42 cellular contexts compared by ENCODE assay signal in genomic region chrX:153433161-153433680, GRCh38. TPM values are rescaled to one million over a fixed set of nuclear protein-coding genes. Genes with fewer than 3 reads are reported as not detected.
"Had no signal": no experiment of that assay in that cellular context is flagged by ENCODE, and none has a peak within 500 bp of the region (broad histone marks: within the 10 kb centered on the region; RNA-seq: fewer than 3 reads in every experiment).

No MANE protein-coding gene starts in this region.

- H3K36me3 Mint-ChIP-seq: activated naive CD4-positive, alpha-beta T cell treated with anti-CD3 and anti-CD28 coated beads, Interleukin-2, amount 10 ng/mL, durations not matched to agents 7 days and 5 days; activated naive CD4-positive, alpha-beta T cell treated with anti-CD3 and anti-CD28 coated beads, Interleukin-2, amount 50 U/mL, for 72 hours; activated naive CD8-positive, alpha-beta T cell treated with anti-CD3 and anti-CD28 coated beads, Interleukin-2, amount 10 ng/mL, durations not matched to agents 7 days and 5 days; brain had no signal

- H3K27me3 Mint-ChIP-seq: activated naive CD4-positive, alpha-beta T cell treated with anti-CD3 and anti-CD28 coated beads, Interleukin-2, amount 50 U/mL, for 24 hours; activated naive CD8-positive, alpha-beta T cell; activated naive CD8-positive, alpha-beta T cell treated with anti-CD3 and anti-CD28 coated beads, Interleukin-2, amount 50 U/mL, for 24 hours; activated T-helper 17 cell treated with anti-CD3 and anti-CD28 coated beads, Interleukin-2, amount 50 U/mL, for 72 hours; brain had no signal

- H3K4me3 Mint-ChIP-seq: activated naive CD4-positive, alpha-beta T cell treated with anti-CD3 and anti-CD28 coated beads for 36 hours; activated naive CD4-positive, alpha-beta T cell treated with anti-CD3 and anti-CD28 coated beads, Interleukin-2, amount 10 ng/mL, durations not matched to agents 7 days and 5 days; activated naive CD4-positive, alpha-beta T cell treated with anti-CD3 and anti-CD28 coated beads, Interleukin-2, amount 50 U/mL, for 24 hours; activated naive CD8-positive, alpha-beta T cell; activated naive CD8-positive, alpha-beta T cell treated with anti-CD3 and anti-CD28 coated beads, Interleukin-2, amount 10 ng/mL, durations not matched to agents 7 days and 5 days; activated naive CD8-positive, alpha-beta T cell treated with anti-CD3 and anti-CD28 coated beads, Interleukin-2, amount 50 U/mL, for 24 hours; activated T-cell treated with anti-CD3 and anti-CD28 coated beads, Interleukin-2, amount 50 U/mL, for 24 hours; activated T-cell treated with anti-CD3 and anti-CD28 coated beads, Interleukin-2, amount 50 U/mL, for 4 hours; activated T-cell treated with anti-CD3 and anti-CD28 coated beads, Interleukin-2, amount 50 U/mL, for 72 hours; activated T-helper 1 cell treated with anti-CD3 and anti-CD28 coated beads, Interleukin-12 subunit alpha, Interleukin-12 subunit beta, Interleukin-2, Interleukin-4 antibody, amounts not matched to agents 30 ng/mL and 10 ng/mL and 1 ng/mL, durations not matched to agents 14 hours and 24 hours and 36 hours; activated T-helper 17 cell treated with anti-CD3 and anti-CD28 coated beads, Interleukin-2, amount 50 U/mL, for 72 hours; brain; central memory CD8-positive, alpha-beta T cell had no signal

- H3K4me1 Mint-ChIP-seq: activated naive CD4-positive, alpha-beta T cell treated with anti-CD3 and anti-CD28 coated beads, Interleukin-2, amount 10 ng/mL, durations not matched to agents 7 days and 5 days; activated naive CD4-positive, alpha-beta T cell treated with anti-CD3 and anti-CD28 coated beads, Interleukin-2, amount 50 U/mL, for 24 hours; activated naive CD8-positive, alpha-beta T cell treated with anti-CD3 and anti-CD28 coated beads, Interleukin-2, amount 10 ng/mL, durations not matched to agents 7 days and 5 days; activated naive CD8-positive, alpha-beta T cell treated with anti-CD3 and anti-CD28 coated beads, Interleukin-2, amount 50 U/mL, for 24 hours; activated T-helper 17 cell treated with anti-CD3 and anti-CD28 coated beads, Interleukin-2, amount 50 U/mL, for 72 hours; brain; central memory CD8-positive, alpha-beta T cell had no signal

- H3K27ac ChIP-seq: adrenal gland, ascending aorta, body of pancreas, brain microvascular endothelial cell, breast epithelium, cardiac muscle cell had no signal

- DNase-seq: activated effector memory CD4-positive, alpha-beta T cell treated with anti-CD3 and anti-CD28 coated beads, Interleukin-2, amount 50 U/mL, for 16 hours; activated effector memory CD4-positive, alpha-beta T cell treated with Interleukin-2 at 50 U/mL for 16 hours; activated gamma-delta T cell; activated gamma-delta T cell treated with Interleukin-2 at 50 U/mL for 16 hours; activated naive CD4-positive, alpha-beta T cell; activated naive CD4-positive, alpha-beta T cell treated with anti-CD3 and anti-CD28 coated beads for 36 hours; activated naive CD4-positive, alpha-beta T cell treated with anti-CD3 and anti-CD28 coated beads, Interleukin-2, amount 10 ng/mL, durations not matched to agents 7 days and 5 days; activated naive CD4-positive, alpha-beta T cell treated with anti-CD3 and anti-CD28 coated beads, Interleukin-2, amount 50 U/mL, for 16 hours; activated naive CD4-positive, alpha-beta T cell treated with Interleukin-2 at 50 U/mL for 16 hours; activated naive CD8-positive, alpha-beta T cell treated with anti-CD3 and anti-CD28 coated beads, Interleukin-2, amount 10 ng/mL, durations not matched to agents 7 days and 5 days; activated naive CD8-positive, alpha-beta T cell treated with anti-CD3 and anti-CD28 coated beads, Interleukin-2, amount 50 U/mL, for 24 hours; activated T-cell treated with anti-CD3 and anti-CD28 coated beads for 4 hours; activated T-cell treated with anti-CD3 and anti-CD28 coated beads, Interleukin-2, amount 50 U/mL, for 1 hour; activated T-cell treated with anti-CD3 and anti-CD28 coated beads, Interleukin-2, amount 50 U/mL, for 24 hours; activated T-cell treated with anti-CD3 and anti-CD28 coated beads, Interleukin-2, amount 50 U/mL, for 4 hours; activated T-cell treated with anti-CD3 and anti-CD28 coated beads, Interleukin-2, amount 50 U/mL, for 48 hours; activated T-cell treated with anti-CD3 and anti-CD28 coated beads, Interleukin-2, amount 50 U/mL, for 72 hours; adrenal gland; amniotic stem cell; amygdala; anterior cingulate cortex; brain microvascular endothelial cell; caudate nucleus; central memory CD4-positive, alpha-beta T cell; cerebellar nuclear complex had no signal

- H3K9me3 ChIP-seq: body of pancreas had no signal

- H3K4me3 ChIP-seq: adrenal gland, ascending aorta, body of pancreas, breast epithelium, cardiac muscle cell had no signal

- H3K4me1 ChIP-seq: adrenal gland, ascending aorta, body of pancreas, breast epithelium had no signal

- ATAC-seq: activated naive CD4-positive, alpha-beta T cell treated with anti-CD3 and anti-CD28 coated beads, Interleukin-2, amount 50 U/mL, for 72 hours; activated naive CD8-positive, alpha-beta T cell treated with anti-CD3 and anti-CD28 coated beads, Interleukin-2, amount 50 U/mL, for 24 hours; activated T-cell treated with anti-CD3 and anti-CD28 coated beads, Interleukin-2, amount 50 U/mL, for 4 hours; activated T-cell treated with anti-CD3 and anti-CD28 coated beads, Interleukin-2, amount 50 U/mL, for 72 hours; activated T-helper 17 cell treated with anti-CD3 and anti-CD28 coated beads, Interleukin-2, amount 50 U/mL, for 72 hours; body of pancreas had no signal

- H3K27me3 ChIP-seq: adrenal gland, ascending aorta, body of pancreas, brain microvascular endothelial cell, cardiac muscle cell had no signal

- H3K27ac Mint-ChIP-seq: activated naive CD4-positive, alpha-beta T cell treated with anti-CD3 and anti-CD28 coated beads for 36 hours; activated naive CD4-positive, alpha-beta T cell treated with anti-CD3 and anti-CD28 coated beads, Interleukin-2, amount 10 ng/mL, durations not matched to agents 7 days and 5 days; activated naive CD4-positive, alpha-beta T cell treated with anti-CD3 and anti-CD28 coated beads, Interleukin-2, amount 50 U/mL, for 24 hours; activated naive CD4-positive, alpha-beta T cell treated with anti-CD3 and anti-CD28 coated beads, Interleukin-2, amount 50 U/mL, for 72 hours; activated naive CD8-positive, alpha-beta T cell; activated naive CD8-positive, alpha-beta T cell treated with anti-CD3 and anti-CD28 coated beads, Interleukin-2, amount 10 ng/mL, durations not matched to agents 7 days and 5 days; activated naive CD8-positive, alpha-beta T cell treated with anti-CD3 and anti-CD28 coated beads, Interleukin-2, amount 50 U/mL, for 24 hours; activated T-cell treated with anti-CD3 and anti-CD28 coated beads, Interleukin-2, amount 50 U/mL, for 24 hours; activated T-cell treated with anti-CD3 and anti-CD28 coated beads, Interleukin-2, amount 50 U/mL, for 72 hours; activated T-helper 1 cell treated with anti-CD3 and anti-CD28 coated beads, Interleukin-12 subunit alpha, Interleukin-12 subunit beta, Interleukin-2, Interleukin-4 antibody, amounts not matched to agents 30 ng/mL and 10 ng/mL and 1 ng/mL, durations not matched to agents 14 hours and 24 hours and 36 hours; activated T-helper 17 cell treated with anti-CD3 and anti-CD28 coated beads, Interleukin-2, amount 50 U/mL, for 72 hours; activated T-helper 2 cell treated with anti-CD3 and anti-CD28 coated beads, Interferon-gamma antibody, Interleukin-2, Interleukin-4, amounts not matched to agents 10 μg/mL and 5 μg/mL and 100 μg/mL, durations not matched to agents 14 hours and 24 hours and 36 hours; brain had no signal

- H3K9me3 Mint-ChIP-seq: activated naive CD4-positive, alpha-beta T cell treated with anti-CD3 and anti-CD28 coated beads for 36 hours; activated naive CD4-positive, alpha-beta T cell treated with anti-CD3 and anti-CD28 coated beads, Interleukin-2, amount 10 ng/mL, durations not matched to agents 7 days and 5 days; activated naive CD4-positive, alpha-beta T cell treated with anti-CD3 and anti-CD28 coated beads, Interleukin-2, amount 50 U/mL, for 24 hours; activated naive CD4-positive, alpha-beta T cell treated with anti-CD3 and anti-CD28 coated beads, Interleukin-2, amount 50 U/mL, for 72 hours; activated naive CD8-positive, alpha-beta T cell treated with anti-CD3 and anti-CD28 coated beads, Interleukin-2, amount 50 U/mL, for 24 hours; activated T-cell treated with anti-CD3 and anti-CD28 coated beads, Interleukin-2, amount 50 U/mL, for 4 hours; activated T-cell treated with anti-CD3 and anti-CD28 coated beads, Interleukin-2, amount 50 U/mL, for 72 hours; activated T-helper 1 cell treated with anti-CD3 and anti-CD28 coated beads, Interleukin-12 subunit alpha, Interleukin-12 subunit beta, Interleukin-2, Interleukin-4 antibody, amounts not matched to agents 30 ng/mL and 10 ng/mL and 1 ng/mL, durations not matched to agents 14 hours and 24 hours and 36 hours; activated T-helper 17 cell treated with anti-CD3 and anti-CD28 coated beads, Interleukin-2, amount 50 U/mL, for 72 hours; central memory CD8-positive, alpha-beta T cell had no signal

- FAIRE-seq: astrocyte had no signal

- H3K36me3 ChIP-seq: adrenal gland, ascending aorta, brain microvascular endothelial cell, breast epithelium, cardiac muscle cell had no signal

RNA-seq across cellular contexts. Expression of gene TREX2, which starts 12.6 kb away (rescaled TPM):
- polyA plus RNA-seq: cardiac muscle cell had no signal

RNA-seq across cellular contexts. Expression of gene ZFP92, which starts 21.9 kb away (rescaled TPM):
- polyA plus RNA-seq: cardiac muscle cell had no signal

RNA-seq across cellular contexts. Expression of gene PNMA6E, which starts 32.1 kb away (rescaled TPM):
- total RNA-seq: activated naive CD4-positive, alpha-beta T cell treated with anti-CD3 and anti-CD28 coated beads for 36 hours; activated naive CD4-positive, alpha-beta T cell treated with anti-CD3 and anti-CD28 coated beads, Interleukin-2, amount 50 U/mL, for 72 hours; activated naive CD8-positive, alpha-beta T cell treated with anti-CD3 and anti-CD28 coated beads, Interleukin-2, amount 10 ng/mL, durations not matched to agents 7 days and 5 days; activated T-cell treated with anti-CD3 and anti-CD28 coated beads, Interleukin-2, amount 50 U/mL, for 4 hours; activated T-cell treated with anti-CD3 and anti-CD28 coated beads, Interleukin-2, amount 50 U/mL, for 72 hours; activated T-helper 1 cell treated with anti-CD3 and anti-CD28 coated beads, Interleukin-12 subunit alpha, Interleukin-12 subunit beta, Interleukin-2, Interleukin-4 antibody, amounts not matched to agents 30 ng/mL and 10 ng/mL and 1 ng/mL, durations not matched to agents 14 hours and 24 hours and 36 hours; activated T-helper 17 cell treated with anti-CD3 and anti-CD28 coated beads, Interleukin-2, amount 50 U/mL, for 72 hours; activated T-helper 2 cell treated with anti-CD3 and anti-CD28 coated beads, Interferon-gamma antibody, Interleukin-2, Interleukin-4, amounts not matched to agents 10 μg/mL and 5 μg/mL and 100 μg/mL, durations not matched to agents 14 hours and 24 hours and 36 hours; aorta; ascending aorta; astrocyte; body of pancreas; breast epithelium; cardiac septum; cerebellum had no signal
- polyA plus RNA-seq: adipose tissue, aorta, cardiac muscle cell had no signal
